2 cellular contexts compared by ENCODE assay signal in the genomic region with DNA sequence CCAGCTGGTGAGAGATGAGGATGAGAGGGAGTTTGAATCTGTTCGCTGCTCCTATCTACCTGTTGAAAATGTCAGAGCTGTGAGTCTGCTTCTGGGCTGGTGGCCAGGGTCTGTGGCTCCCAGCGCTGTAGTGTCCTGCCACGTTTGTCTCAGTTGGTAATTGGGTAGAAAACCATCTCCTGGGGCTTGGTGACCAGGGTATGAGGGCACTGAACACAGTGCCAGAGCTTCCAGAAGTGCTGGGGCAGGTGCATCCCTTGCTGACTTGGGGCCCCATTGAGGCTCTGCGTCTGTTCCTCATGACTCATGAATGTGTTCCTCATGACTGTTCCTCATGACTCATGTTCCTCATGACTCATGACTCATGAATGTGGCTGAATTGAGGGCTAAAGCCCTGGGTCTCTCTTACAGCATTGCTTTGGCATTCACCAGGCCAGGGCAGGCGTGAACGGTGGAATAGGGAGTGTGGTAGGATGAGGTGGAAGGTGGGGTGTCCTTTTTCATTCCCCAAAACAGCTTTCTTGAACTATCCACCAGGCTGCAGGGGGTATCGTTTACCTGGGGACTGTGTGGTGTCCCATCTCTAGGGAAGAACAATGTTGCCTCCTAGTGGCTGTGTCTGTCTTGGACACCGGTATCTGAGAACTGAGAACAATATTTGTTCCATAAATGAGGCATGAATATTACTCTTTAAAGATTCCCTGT.
TF ChIP-seq lines count a peak whose summit lies in the region.

No MANE protein-coding gene starts in this region.

TF ChIP-seq in GM23338, 12 proteins besides CTCF, POLR2A, EP300 and RAD21:
- TF ChIP-seq, protein P1, sequence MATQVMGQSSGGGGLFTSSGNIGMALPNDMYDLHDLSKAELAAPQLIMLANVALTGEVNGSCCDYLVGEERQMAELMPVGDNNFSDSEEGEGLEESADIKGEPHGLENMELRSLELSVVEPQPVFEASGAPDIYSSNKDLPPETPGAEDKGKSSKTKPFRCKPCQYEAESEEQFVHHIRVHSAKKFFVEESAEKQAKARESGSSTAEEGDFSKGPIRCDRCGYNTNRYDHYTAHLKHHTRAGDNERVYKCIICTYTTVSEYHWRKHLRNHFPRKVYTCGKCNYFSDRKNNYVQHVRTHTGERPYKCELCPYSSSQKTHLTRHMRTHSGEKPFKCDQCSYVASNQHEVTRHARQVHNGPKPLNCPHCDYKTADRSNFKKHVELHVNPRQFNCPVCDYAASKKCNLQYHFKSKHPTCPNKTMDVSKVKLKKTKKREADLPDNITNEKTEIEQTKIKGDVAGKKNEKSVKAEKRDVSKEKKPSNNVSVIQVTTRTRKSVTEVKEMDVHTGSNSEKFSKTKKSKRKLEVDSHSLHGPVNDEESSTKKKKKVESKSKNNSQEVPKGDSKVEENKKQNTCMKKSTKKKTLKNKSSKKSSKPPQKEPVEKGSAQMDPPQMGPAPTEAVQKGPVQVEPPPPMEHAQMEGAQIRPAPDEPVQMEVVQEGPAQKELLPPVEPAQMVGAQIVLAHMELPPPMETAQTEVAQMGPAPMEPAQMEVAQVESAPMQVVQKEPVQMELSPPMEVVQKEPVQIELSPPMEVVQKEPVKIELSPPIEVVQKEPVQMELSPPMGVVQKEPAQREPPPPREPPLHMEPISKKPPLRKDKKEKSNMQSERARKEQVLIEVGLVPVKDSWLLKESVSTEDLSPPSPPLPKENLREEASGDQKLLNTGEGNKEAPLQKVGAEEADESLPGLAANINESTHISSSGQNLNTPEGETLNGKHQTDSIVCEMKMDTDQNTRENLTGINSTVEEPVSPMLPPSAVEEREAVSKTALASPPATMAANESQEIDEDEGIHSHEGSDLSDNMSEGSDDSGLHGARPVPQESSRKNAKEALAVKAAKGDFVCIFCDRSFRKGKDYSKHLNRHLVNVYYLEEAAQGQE (IDR thresholded peaks at IDR 0.05; ENCODE audit: unreplicated experiment), result no peak
- TF ChIP-seq ZNF114 (CRISPR knock-in tag; IDR thresholded peaks at IDR 0.05) (no peak), JUNB (IDR thresholded peaks at IDR 0.05; ENCODE audit: unreplicated experiment) (no peak), STAT1 (IDR thresholded peaks at IDR 0.05; ENCODE audit: unreplicated experiment) (no peak), POLR2AphosphoS5 (IDR thresholded peaks at IDR 0.05; ENCODE audit: low read depth) (no peak), ZNF331 (CRISPR knock-in tag; IDR thresholded peaks at IDR 0.05; ENCODE audit: low read depth) (no peak), CREB1 (CRISPR knock-in tag; IDR thresholded peaks at IDR 0.05; ENCODE audit: low read depth) (peak; percentile 44; the same call in 1 of the 2 replicates)
- TF ChIP-seq, protein P2, sequence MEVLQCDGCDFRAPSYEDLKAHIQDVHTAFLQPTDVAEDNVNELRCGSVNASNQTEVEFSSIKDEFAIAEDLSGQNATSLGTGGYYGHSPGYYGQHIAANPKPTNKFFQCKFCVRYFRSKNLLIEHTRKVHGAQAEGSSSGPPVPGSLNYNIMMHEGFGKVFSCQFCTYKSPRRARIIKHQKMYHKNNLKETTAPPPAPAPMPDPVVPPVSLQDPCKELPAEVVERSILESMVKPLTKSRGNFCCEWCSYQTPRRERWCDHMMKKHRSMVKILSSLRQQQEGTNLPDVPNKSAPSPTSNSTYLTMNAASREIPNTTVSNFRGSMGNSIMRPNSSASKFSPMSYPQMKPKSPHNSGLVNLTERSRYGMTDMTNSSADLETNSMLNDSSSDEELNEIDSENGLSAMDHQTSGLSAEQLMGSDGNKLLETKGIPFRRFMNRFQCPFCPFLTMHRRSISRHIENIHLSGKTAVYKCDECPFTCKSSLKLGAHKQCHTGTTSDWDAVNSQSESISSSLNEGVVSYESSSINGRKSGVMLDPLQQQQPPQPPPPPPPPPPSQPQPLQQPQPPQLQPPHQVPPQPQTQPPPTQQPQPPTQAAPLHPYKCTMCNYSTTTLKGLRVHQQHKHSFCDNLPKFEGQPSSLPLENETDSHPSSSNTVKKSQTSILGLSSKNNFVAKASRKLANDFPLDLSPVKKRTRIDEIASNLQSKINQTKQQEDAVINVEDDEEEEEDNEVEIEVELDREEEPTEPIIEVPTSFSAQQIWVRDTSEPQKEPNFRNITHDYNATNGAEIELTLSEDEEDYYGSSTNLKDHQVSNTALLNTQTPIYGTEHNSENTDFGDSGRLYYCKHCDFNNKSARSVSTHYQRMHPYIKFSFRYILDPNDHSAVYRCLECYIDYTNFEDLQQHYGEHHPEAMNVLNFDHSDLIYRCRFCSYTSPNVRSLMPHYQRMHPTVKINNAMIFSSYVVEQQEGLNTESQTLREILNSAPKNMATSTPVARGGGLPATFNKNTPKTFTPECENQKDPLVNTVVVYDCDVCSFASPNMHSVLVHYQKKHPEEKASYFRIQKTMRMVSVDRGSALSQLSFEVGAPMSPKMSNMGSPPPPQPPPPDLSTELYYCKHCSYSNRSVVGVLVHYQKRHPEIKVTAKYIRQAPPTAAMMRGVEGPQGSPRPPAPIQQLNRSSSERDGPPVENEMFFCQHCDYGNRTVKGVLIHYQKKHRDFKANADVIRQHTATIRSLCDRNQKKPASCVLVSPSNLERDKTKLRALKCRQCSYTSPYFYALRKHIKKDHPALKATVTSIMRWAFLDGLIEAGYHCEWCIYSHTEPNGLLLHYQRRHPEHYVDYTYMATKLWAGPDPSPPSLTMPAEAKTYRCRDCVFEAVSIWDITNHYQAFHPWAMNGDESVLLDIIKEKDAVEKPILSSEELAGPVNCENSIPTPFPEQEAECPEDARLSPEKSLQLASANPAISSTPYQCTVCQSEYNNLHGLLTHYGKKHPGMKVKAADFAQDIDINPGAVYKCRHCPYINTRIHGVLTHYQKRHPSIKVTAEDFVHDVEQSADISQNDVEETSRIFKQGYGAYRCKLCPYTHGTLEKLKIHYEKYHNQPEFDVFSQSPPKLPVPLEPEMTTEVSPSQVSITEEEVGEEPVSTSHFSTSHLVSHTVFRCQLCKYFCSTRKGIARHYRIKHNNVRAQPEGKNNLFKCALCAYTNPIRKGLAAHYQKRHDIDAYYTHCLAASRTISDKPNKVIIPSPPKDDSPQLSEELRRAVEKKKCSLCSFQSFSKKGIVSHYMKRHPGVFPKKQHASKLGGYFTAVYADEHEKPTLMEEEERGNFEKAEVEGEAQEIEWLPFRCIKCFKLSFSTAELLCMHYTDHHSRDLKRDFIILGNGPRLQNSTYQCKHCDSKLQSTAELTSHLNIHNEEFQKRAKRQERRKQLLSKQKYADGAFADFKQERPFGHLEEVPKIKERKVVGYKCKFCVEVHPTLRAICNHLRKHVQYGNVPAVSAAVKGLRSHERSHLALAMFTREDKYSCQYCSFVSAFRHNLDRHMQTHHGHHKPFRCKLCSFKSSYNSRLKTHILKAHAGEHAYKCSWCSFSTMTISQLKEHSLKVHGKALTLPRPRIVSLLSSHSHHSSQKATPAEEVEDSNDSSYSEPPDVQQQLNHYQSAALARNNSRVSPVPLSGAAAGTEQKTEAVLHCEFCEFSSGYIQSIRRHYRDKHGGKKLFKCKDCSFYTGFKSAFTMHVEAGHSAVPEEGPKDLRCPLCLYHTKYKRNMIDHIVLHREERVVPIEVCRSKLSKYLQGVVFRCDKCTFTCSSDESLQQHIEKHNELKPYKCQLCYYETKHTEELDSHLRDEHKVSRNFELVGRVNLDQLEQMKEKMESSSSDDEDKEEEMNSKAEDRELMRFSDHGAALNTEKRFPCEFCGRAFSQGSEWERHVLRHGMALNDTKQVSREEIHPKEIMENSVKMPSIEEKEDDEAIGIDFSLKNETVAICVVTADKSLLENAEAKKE (CRISPR knock-in tag; IDR thresholded peaks at IDR 0.05), result no peak

TF ChIP-seq in IMR-90, 13 proteins besides CTCF, POLR2A, EP300 and RAD21:
- TF ChIP-seq, protein P3, sequence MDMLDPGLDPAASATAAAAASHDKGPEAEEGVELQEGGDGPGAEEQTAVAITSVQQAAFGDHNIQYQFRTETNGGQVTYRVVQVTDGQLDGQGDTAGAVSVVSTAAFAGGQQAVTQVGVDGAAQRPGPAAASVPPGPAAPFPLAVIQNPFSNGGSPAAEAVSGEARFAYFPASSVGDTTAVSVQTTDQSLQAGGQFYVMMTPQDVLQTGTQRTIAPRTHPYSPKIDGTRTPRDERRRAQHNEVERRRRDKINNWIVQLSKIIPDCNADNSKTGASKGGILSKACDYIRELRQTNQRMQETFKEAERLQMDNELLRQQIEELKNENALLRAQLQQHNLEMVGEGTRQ (IDR thresholded peaks at IDR 0.05; ENCODE audit: low read depth, low read length), result no peak; the same call in 1 of the 2 replicates
- peak; percentile 67; the same call in 1 of the 2 replicates for TF ChIP-seq NFE2L2 (IDR thresholded peaks at IDR 0.05; ENCODE audit: low read depth, low read length)
- TF ChIP-seq RFX5 (IDR thresholded peaks at IDR 0.05; ENCODE audit: low read depth, low read length), result no peak
- peak; percentile 99 for TF ChIP-seq RCOR1 (IDR thresholded peaks at IDR 0.05; ENCODE audit: insufficient replicate concordance, low read length)
- no peak for TF ChIP-seq CHD1 (IDR thresholded peaks at IDR 0.05; ENCODE audit: low read depth, low read length)
- TF ChIP-seq FOS (IDR thresholded peaks at IDR 0.05; ENCODE audit: low read depth, low read length), result peak; percentile 100
- peak; percentile 85 for TF ChIP-seq BHLHE40 (IDR thresholded peaks at IDR 0.05; ENCODE audit: low read depth, low read length)
- TF ChIP-seq MXI1 (IDR thresholded peaks at IDR 0.05; ENCODE audit: borderline replicate concordance, low read depth, low read length), result no peak
- TF ChIP-seq SMC3 (IDR thresholded peaks at IDR 0.05; ENCODE audit: low read depth, low read length), result peak; percentile 54
- TF ChIP-seq MAZ (IDR thresholded peaks at IDR 0.05; ENCODE audit: borderline replicate concordance, low read depth, low read length), result peak; percentile 60; the same call in 1 of the 2 replicates
- peak; percentile 14; the same call in 1 of the 2 replicates for TF ChIP-seq MAFK (IDR thresholded peaks at IDR 0.05; ENCODE audit: low read depth, low read length)
- TF ChIP-seq CEBPB (IDR thresholded peaks at IDR 0.05; ENCODE audit: low read depth, low read length), result peak; percentile 62
- TF ChIP-seq, protein P4, sequence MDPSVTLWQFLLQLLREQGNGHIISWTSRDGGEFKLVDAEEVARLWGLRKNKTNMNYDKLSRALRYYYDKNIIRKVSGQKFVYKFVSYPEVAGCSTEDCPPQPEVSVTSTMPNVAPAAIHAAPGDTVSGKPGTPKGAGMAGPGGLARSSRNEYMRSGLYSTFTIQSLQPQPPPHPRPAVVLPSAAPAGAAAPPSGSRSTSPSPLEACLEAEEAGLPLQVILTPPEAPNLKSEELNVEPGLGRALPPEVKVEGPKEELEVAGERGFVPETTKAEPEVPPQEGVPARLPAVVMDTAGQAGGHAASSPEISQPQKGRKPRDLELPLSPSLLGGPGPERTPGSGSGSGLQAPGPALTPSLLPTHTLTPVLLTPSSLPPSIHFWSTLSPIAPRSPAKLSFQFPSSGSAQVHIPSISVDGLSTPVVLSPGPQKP (IDR thresholded peaks at IDR 0.05; ENCODE audit: borderline replicate concordance, low read depth, low read length), result no peak
TF ChIP-seq in IMR-90: peak in this region for 8.
